In genomic region chr7:29189743-29190201, GRCh38 we compare ENCODE assay signal across 8 cellular contexts. TPM values are rescaled to one million over a fixed set of nuclear protein-coding genes. Genes with fewer than 3 reads are reported as not detected.
DNase-seq lines count a peak whose midpoint lies in the region; ATAC-seq and TF ChIP-seq lines count a peak whose summit lies in the region.

No MANE protein-coding gene starts in this region.

- no peak overlapping the region for H3K4me3 Mint-ChIP-seq in HFFc6
- H3K4me3 Mint-ChIP-seq in activated CD4-positive, alpha-beta T cell treated with anti-CD3 and anti-CD28 coated beads, Interleukin-2, amount 10 ng/mL, durations not matched to agents 24 days and 14 days = no peak overlapping the region

- no peak overlapping the region for H3K4me3 ChIP-seq in mesendoderm (ENCODE audit: low read length)

- TF ChIP-seq CTCF in HFFc6 (IDR thresholded peaks at IDR 0.05) = peak; percentile 81

- intact Hi-C loops in activated CD4-positive, alpha-beta T cell treated with anti-CD3 and anti-CD28 coated beads, Interleukin-2, amount 10 ng/mL, durations not matched to agents 24 days and 14 days (cut with micrococcal nuclease) = loop anchor here (1.0 to 10.0 kb wide), 4 partner anchors 155 to 265 kb away; partner anchors contain the start of gene TRIL

- no peak overlapping the region for H3K4ac ChIP-seq in mesendoderm (ENCODE audit: low read depth, low read length)

- no peaks in the 10 kb centered on the region for H3K36me3 ChIP-seq in mesendoderm (ENCODE audit: control insufficient read depth, insufficient read depth, low read length)

- no peak overlapping the region for H3K27ac Mint-ChIP-seq in HFFc6
- no peak overlapping the region for H3K27ac Mint-ChIP-seq in activated CD4-positive, alpha-beta T cell treated with anti-CD3 and anti-CD28 coated beads, Interleukin-2, amount 10 ng/mL, durations not matched to agents 24 days and 14 days

- H3K18ac ChIP-seq in mesendoderm (ENCODE audit: low read length) = no peak overlapping the region

- no peak overlapping the region for H3K9ac ChIP-seq in mesendoderm (ENCODE audit: low read length)

- peak overlapping the region; percentile 9 for H3K4me2 ChIP-seq in mesendoderm (ENCODE audit: low read length)

- H3K27ac ChIP-seq in mesendoderm (ENCODE audit: low read depth, low read length) = no peak overlapping the region

- no peaks in the 10 kb centered on the region for H3K79me1 ChIP-seq in mesendoderm (ENCODE audit: low read length)

- H3K27me3 Mint-ChIP-seq in HFFc6 (ENCODE audit: insufficient read depth) = peaks cover 25% of the 10 kb centered on the region
- peaks cover 43% of the 10 kb centered on the region for H3K27me3 Mint-ChIP-seq in activated CD4-positive, alpha-beta T cell treated with anti-CD3 and anti-CD28 coated beads, Interleukin-2, amount 10 ng/mL, durations not matched to agents 24 days and 14 days

- H3K4me1 ChIP-seq in mesendoderm (ENCODE audit: control insufficient read depth, low read depth, low read length) = peaks cover 4% of the 10 kb centered on the region

- no peak overlapping the region for H2BK15ac ChIP-seq in mesendoderm (replicated peaks; ENCODE audit: low read depth)

- H3K27me3 ChIP-seq in mesendoderm (ENCODE audit: insufficient read depth, low read length, poor library complexity) = no peaks in the 10 kb centered on the region

- H2BK120ac ChIP-seq in mesendoderm (ENCODE audit: low read depth, low read length) = no peak overlapping the region

- H3K23ac ChIP-seq in mesendoderm (ENCODE audit: low read length) = no peak overlapping the region

- H3K36me3 Mint-ChIP-seq in HFFc6 (ENCODE audit: low read depth) = no peaks in the 10 kb centered on the region
- H3K36me3 Mint-ChIP-seq in activated CD4-positive, alpha-beta T cell treated with anti-CD3 and anti-CD28 coated beads, Interleukin-2, amount 10 ng/mL, durations not matched to agents 24 days and 14 days (ENCODE audit: low read depth) = no peaks in the 10 kb centered on the region

- no peak for ATAC-seq in HG03521 (IDR thresholded peaks at IDR 0.05; ENCODE audit: unreplicated experiment)

- no peak overlapping the region for H2AK5ac ChIP-seq in mesendoderm (ENCODE audit: low read length)

- no peak overlapping the region for H3K56ac ChIP-seq in mesendoderm (ENCODE audit: low read length)

- H3K79me2 ChIP-seq in mesendoderm (ENCODE audit: control insufficient read depth, insufficient read depth, low read length) = no peaks in the 10 kb centered on the region

- H3K9me3 Mint-ChIP-seq in HFFc6 = no peaks in the 10 kb centered on the region
- no peaks in the 10 kb centered on the region for H3K9me3 Mint-ChIP-seq in activated CD4-positive, alpha-beta T cell treated with anti-CD3 and anti-CD28 coated beads, Interleukin-2, amount 10 ng/mL, durations not matched to agents 24 days and 14 days

- H3K4me1 Mint-ChIP-seq in HFFc6 (ENCODE audit: low read depth) = no peaks in the 10 kb centered on the region
- H3K4me1 Mint-ChIP-seq in activated CD4-positive, alpha-beta T cell treated with anti-CD3 and anti-CD28 coated beads, Interleukin-2, amount 10 ng/mL, durations not matched to agents 24 days and 14 days = peaks cover 2% of the 10 kb centered on the region

- H2BK5ac ChIP-seq in mesendoderm (ENCODE audit: low read length) = no peak overlapping the region

- no peak overlapping the region for H4K8ac ChIP-seq in mesendoderm (ENCODE audit: low read depth, low read length)

- no CpG with 5 or more reads among the region's 16 CpGs for WGBS in mesendoderm (ENCODE audit: extremely low coverage, insufficient coverage, low lambda C conversion rate)

- DNase-seq in D341Med (ENCODE audit: low spot score) (peak; percentile 85), HFFc6 (no peak), NCI-H2171 (lab: John Stamatoyannopoulos, UW) (peak; percentile 74), mesendoderm (peak; percentile 97)
- peak; percentile 82 for DNase-seq in activated CD4-positive, alpha-beta T cell treated with anti-CD3 and anti-CD28 coated beads, Interleukin-2, amount 10 ng/mL, durations not matched to agents 24 days and 14 days
- DNase-seq in effector CD8-positive, alpha-beta T cell (lab: John Stamatoyannopoulos, UW) = peak; percentile 26
- DNase-seq in stimulated activated naive CD4-positive, alpha-beta T cell (lab: John Stamatoyannopoulos, UW) = peak in 4 of 6 experiments; percentile 4 to 26 (median 12)

- no peak overlapping the region for H4K5ac ChIP-seq in mesendoderm (ENCODE audit: low read length)

RNA-seq across cellular contexts. Expression of gene CHN2, which starts 4.8 kb away (rescaled TPM):
- not detected for total RNA-seq in HFFc6 (2021; fragmentation: NEBNext Ultra II Directional; extraction: Animal tissue kit (Norgen Biotek cat#: 25700))
- total RNA-seq in activated CD4-positive, alpha-beta T cell treated with anti-CD3 and anti-CD28 coated beads, Interleukin-2, amount 10 ng/mL, durations not matched to agents 24 days and 14 days = 0.33 TPM in 1 of 2 replicates, not detected in the other
- polyA plus RNA-seq in mesendoderm (2013, experiment 1 of 2) = 7.2 TPM
- 5.3 TPM for polyA plus RNA-seq in mesendoderm (2013, experiment 2 of 2)

RNA-seq across cellular contexts. Expression of gene CPVL, which starts 43.4 kb away (rescaled TPM):
- total RNA-seq in HFFc6 (2021; fragmentation: NEBNext Ultra II Directional; extraction: Animal tissue kit (Norgen Biotek cat#: 25700)) = not detected
- not detected in 2 replicates for total RNA-seq in activated CD4-positive, alpha-beta T cell treated with anti-CD3 and anti-CD28 coated beads, Interleukin-2, amount 10 ng/mL, durations not matched to agents 24 days and 14 days
- polyA plus RNA-seq in mesendoderm (2013, experiment 1 of 2) = 45.4 TPM
- polyA plus RNA-seq in mesendoderm (2013, experiment 2 of 2) = 45.8 TPM
